Comparison of ENCODE assay signal across 1 cellular context in the genomic region with DNA sequence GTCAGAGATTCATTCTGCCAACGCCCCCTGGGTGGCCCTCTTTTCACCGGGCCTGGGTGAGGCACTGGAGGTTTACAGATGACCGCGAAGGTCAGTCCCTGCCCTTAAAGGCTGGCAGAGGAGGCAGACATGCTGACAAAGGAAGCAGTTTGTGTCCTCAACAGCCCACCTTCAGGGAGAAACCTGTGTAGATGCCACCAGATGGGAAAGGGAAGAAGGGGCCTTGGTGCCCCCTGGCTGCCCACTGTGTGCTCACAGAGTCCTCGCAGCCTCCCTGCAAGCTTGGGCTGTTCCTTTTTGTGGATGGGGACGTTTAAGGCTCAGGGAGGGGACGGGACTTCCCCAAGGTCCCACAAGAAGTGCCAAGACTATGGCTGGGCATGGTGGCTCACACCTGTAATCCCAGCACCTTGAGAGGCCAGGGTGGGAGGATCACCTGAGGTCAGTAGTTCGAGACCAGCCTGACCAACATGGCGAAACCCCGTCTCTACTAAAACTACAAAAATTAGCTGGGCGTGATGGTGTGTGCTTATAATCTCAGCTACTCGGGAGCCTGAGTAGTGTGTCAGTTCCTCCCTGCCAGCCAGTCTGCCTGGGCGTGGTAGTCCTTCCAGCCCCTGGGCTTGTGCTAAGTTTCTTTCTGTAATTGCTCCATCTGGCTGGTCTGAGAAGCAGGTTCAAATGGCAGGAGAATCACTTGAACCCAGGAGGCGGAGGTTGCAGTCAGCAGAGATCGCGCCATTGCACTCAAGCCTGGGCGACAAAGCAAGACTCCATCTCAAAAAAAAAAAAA.
TF ChIP-seq lines count a peak whose summit lies in the region.

No MANE protein-coding gene starts in this region.

TF ChIP-seq in H1, 55 proteins besides CTCF, POLR2A, EP300 and RAD21:
- TF ChIP-seq CBX8 (IDR thresholded peaks at IDR 0.05; ENCODE audit: borderline replicate concordance, low read depth, low read length) (no peak), ZNF274 (IDR thresholded peaks at IDR 0.05; ENCODE audit: borderline replicate concordance, extremely low read depth, low read length) (no peak), CEBPB (IDR thresholded peaks at IDR 0.05; ENCODE audit: low read depth, low read length) (no peak), ATF3 (IDR thresholded peaks at IDR 0.05; ENCODE audit: insufficient read depth, low read depth, low read length) (no peak), POU5F1 (IDR thresholded peaks at IDR 0.05; ENCODE audit: low read depth, low read length) (no peak), SP1 (IDR thresholded peaks at IDR 0.05; ENCODE audit: low read depth, low read length) (no peak), KDM4A (IDR thresholded peaks at IDR 0.05; ENCODE audit: low read depth, low read length, severe bottlenecking) (no peak), TEAD4 (IDR thresholded peaks at IDR 0.05; ENCODE audit: low read depth, low read length) (no peak), TCF12 (IDR thresholded peaks at IDR 0.05; ENCODE audit: low read depth, low read length) (no peak), SIRT6 (IDR thresholded peaks at IDR 0.05; ENCODE audit: low read length) (no peak), RFX5 (IDR thresholded peaks at IDR 0.05; ENCODE audit: borderline replicate concordance, low read depth, low read length) (no peak), JUND (IDR thresholded peaks at IDR 0.05; ENCODE audit: low read length) (no peak), JUN (IDR thresholded peaks at IDR 0.05; ENCODE audit: low read depth, low read length) (no peak), SIN3A (conservative IDR thresholded peaks at IDR 0.05 in 1 of 2, IDR thresholded peaks at IDR 0.05 in 1 of 2; ENCODE audit: low read depth in 1 of 2, low read length in 2 of 2) (no peak), GABPA (IDR thresholded peaks at IDR 0.05; ENCODE audit: borderline replicate concordance, insufficient read depth, low read length) (no peak), TAF1 (IDR thresholded peaks at IDR 0.05; ENCODE audit: low read depth, low read length) (no peak), SRF (IDR thresholded peaks at IDR 0.05; ENCODE audit: low read depth, low read length) (no peak), SIX5 (IDR thresholded peaks at IDR 0.05; ENCODE audit: low read depth, low read length) (no peak)
- TF ChIP-seq, protein P1, sequence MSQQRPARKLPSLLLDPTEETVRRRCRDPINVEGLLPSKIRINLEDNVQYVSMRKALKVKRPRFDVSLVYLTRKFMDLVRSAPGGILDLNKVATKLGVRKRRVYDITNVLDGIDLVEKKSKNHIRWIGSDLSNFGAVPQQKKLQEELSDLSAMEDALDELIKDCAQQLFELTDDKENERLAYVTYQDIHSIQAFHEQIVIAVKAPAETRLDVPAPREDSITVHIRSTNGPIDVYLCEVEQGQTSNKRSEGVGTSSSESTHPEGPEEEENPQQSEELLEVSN (IDR thresholded peaks at IDR 0.05), result no peak
